Comparison of ENCODE assay signal across 8 cellular contexts in genomic region chr1:229258031-229258850, GRCh38. TPM values are rescaled to one million over a fixed set of nuclear protein-coding genes. Genes with fewer than 3 reads are reported as not detected.
DNase-seq lines count a peak whose midpoint lies in the region; ATAC-seq, FAIRE-seq and TF ChIP-seq lines count a peak whose summit lies in the region.

No MANE protein-coding gene starts in this region.

- intact Hi-C loops in A673 (cut with micrococcal nuclease; ENCODE audit: unreplicated experiment), result loop anchor here (1.0 to 5.0 kb wide), 5 partner anchors 195 to 1324 kb away; no protein-coding TSS in a partner anchor

- FAIRE-seq in GM12892 (lab: Jason Lieb, UNC) (peak; percentile 92), bronchial epithelial cell (lab: Jason Lieb, UNC) (no peak), keratinocyte (lab: Jason Lieb, UNC) (peak; percentile 84)

- dilution Hi-C loops in keratinocyte (cut with MboI; ENCODE audit: extremely low pct_ligation_motif_present, low sequenced_read_pairs), result no loop called here

- H3K4me3 ChIP-seq in A673 (ENCODE audit: low read depth, low read length, poor library complexity, severe bottlenecking) (no peak overlapping the region), bronchial epithelial cell (ENCODE audit: low read depth, low read length) (no peak overlapping the region), keratinocyte (ENCODE audit: control insufficient read depth in 2 of 3, extremely low read depth in 1 of 3, insufficient read depth in 2 of 3, low read depth in 1 of 3, low read length in 3 of 3) (peak overlapping the region in 1 of 3 experiments; percentile 19)

- no peak for ATAC-seq in HG03354 (IDR thresholded peaks at IDR 0.05; ENCODE audit: poor library complexity, severe bottlenecking, unreplicated experiment)

- H3K27ac ChIP-seq in A673 (ENCODE audit: low read depth, low read length, poor library complexity, severe bottlenecking), result no peak overlapping the region
- H3K27ac ChIP-seq in VCaP, result peak overlapping the region; percentile 18; the same call in 1 of the 2 replicates
- no peak overlapping the region for H3K27ac ChIP-seq in keratinocyte (ENCODE audit: control insufficient read depth, insufficient read depth, low read length)

- H4K20me1 ChIP-seq in keratinocyte (ENCODE audit: control insufficient read depth, extremely low read depth, insufficient read depth, low read length), result no peaks in the 10 kb centered on the region

- TF ChIP-seq POLR2A in GM12892 (IDR thresholded peaks at IDR 0.05; ENCODE audit: low read depth, low read length), result no peak

- H3K4me2 ChIP-seq in keratinocyte (ENCODE audit: control insufficient read depth, extremely low read depth, insufficient read depth, low read depth, low read length), result peak overlapping the region; percentile 56

- TF ChIP-seq CTCF in A673 (conservative IDR thresholded peaks at IDR 0.05; ENCODE audit: low read depth, low read length), result peak; percentile 84
- peak; percentile 76 for TF ChIP-seq CTCF in VCaP (conservative IDR thresholded peaks at IDR 0.05)
- TF ChIP-seq CTCF in bronchial epithelial cell (IDR thresholded peaks at IDR 0.05; ENCODE audit: insufficient read depth, low read length, severe bottlenecking), result peak; percentile 62
- TF ChIP-seq CTCF in keratinocyte (optimal IDR thresholded peaks at IDR 0.05 in 1 of 3, IDR thresholded peaks at IDR 0.05 in 1 of 3, conservative IDR thresholded peaks at IDR 0.05 in 1 of 3; ENCODE audit: extremely low read depth in 1 of 3, insufficient read depth in 2 of 3, low read length in 3 of 3), result peak; percentile 59 to 76 (median 70)

- H3K36me3 ChIP-seq in A673 (ENCODE audit: insufficient read depth, low read length, poor library complexity, severe bottlenecking) (no peaks in the 10 kb centered on the region), bronchial epithelial cell (ENCODE audit: control insufficient read depth, insufficient read depth, low read length) (no peaks in the 10 kb centered on the region), keratinocyte (ENCODE audit: control insufficient read depth in 2 of 2, extremely low read depth in 1 of 2, insufficient read depth in 2 of 2, low read length in 2 of 2) (no peaks in the 10 kb centered on the region)

- H3K9me1 ChIP-seq in keratinocyte (ENCODE audit: control insufficient read depth, extremely low read depth, insufficient read depth, low read length), result no peaks in the 10 kb centered on the region

- POLR2A ChIA-PET in A673 (lab: Charles Lee; ENCODE audit: low non-redundant PET), result no interaction called here

- no peaks in the 10 kb centered on the region for H3K79me2 ChIP-seq in keratinocyte (ENCODE audit: control insufficient read depth, insufficient read depth, low read length)

- H3K9me3 ChIP-seq in A673 (ENCODE audit: low read depth, low read length, poor library complexity, severe bottlenecking) (no peaks in the 10 kb centered on the region), keratinocyte (ENCODE audit: control insufficient read depth, low read depth, low read length) (no peaks in the 10 kb centered on the region)

- peak; percentile 80 for DNase-seq in A673 (ENCODE audit: low spot score)
- DNase-seq in GM12892 (ENCODE audit: insufficient read length), result no peak
- peak; percentile 60 for DNase-seq in NCI-H2107 treated with DMSO at 0.1 percent for 48 hours (lab: John Stamatoyannopoulos, UW; ENCODE audit: unreplicated experiment)
- peak; percentile 60 for DNase-seq in bronchial epithelial cell (ENCODE audit: low read depth)
- DNase-seq in keratinocyte (ENCODE audit: low read depth, low spot score), result no peak
- DNase-seq in stimulated activated CD4-positive, alpha-beta T cell treated with anti-CD3 and anti-CD28 coated beads, Interleukin-2, amount 100 ng/mL, for 24 hours, result peak; percentile 60 to 75

- H3K9ac ChIP-seq in keratinocyte (ENCODE audit: control insufficient read depth, extremely low read depth, insufficient read depth, low read length), result no peak overlapping the region

- CTCF ChIA-PET in A673 (lab: Charles Lee), result interaction anchor here (1.0 to 1.7 kb wide), 3 partner anchors 224 to 256 kb away, joined by 3 to 16 read pairs (median 5); partner anchors contain the start of gene NUP133

- H3K4me1 ChIP-seq in A673 (ENCODE audit: insufficient read depth, low read length, poor library complexity, severe bottlenecking) (peaks cover 7% of the 10 kb centered on the region), keratinocyte (ENCODE audit: control insufficient read depth, extremely low read depth, insufficient read depth, low read length) (peaks cover 16% of the 10 kb centered on the region)

- H2AFZ ChIP-seq in keratinocyte (ENCODE audit: control insufficient read depth, low read length), result peak overlapping the region; percentile 45

- no TSS peak for BruUV-seq in A673 (replicated peaks; lab: Mats Ljungman, UMichigan)

- H3K27me3 ChIP-seq in A673 (replicated peaks; ENCODE audit: insufficient read depth, low read depth, low read length, poor library complexity), result no peaks in the 10 kb centered on the region
- H3K27me3 ChIP-seq in bronchial epithelial cell (ENCODE audit: control insufficient read depth, insufficient read depth, low read length), result no peaks in the 10 kb centered on the region
- H3K27me3 ChIP-seq in keratinocyte (ENCODE audit: control insufficient read depth, extremely low read depth, insufficient read depth, low read length), result no peaks in the 10 kb centered on the region

RNA-seq across cellular contexts. Expression of gene RAB4A, which starts 12.7 kb away (rescaled TPM):
- total RNA-seq in A673 (2021), result 46.5 and 51.6 TPM in 2 replicates
- polyA plus RNA-seq in GM12892 (2012; ENCODE audit: missing spikeins), result 24.2 TPM
- 33.4 and 39.0 TPM in 2 replicates for total RNA-seq in bronchial epithelial cell
- polyA plus RNA-seq in keratinocyte, result 27.7 to 54.7 TPM (median 42.0 TPM) in 3 replicates
- polyA plus RNA-seq in keratinocyte (2011; ENCODE audit: low read depth), result 61.7 TPM
- polyA plus RNA-seq in keratinocyte (2011; cell fraction: cytosol; rRNA removed), result 55.3 and 55.7 TPM in 2 replicates
- 11.5 and 15.5 TPM in 2 replicates for polyA plus RNA-seq in keratinocyte (2011; cell fraction: nucleus; rRNA removed)
- polyA plus RNA-seq in keratinocyte (2012; ENCODE audit: low replicate concordance), result 45.9 and 72.4 TPM in 2 replicates
- 2.3 to 15.1 TPM (median 5.9 TPM) in 3 replicates for polyA minus RNA-seq in keratinocyte
- polyA minus RNA-seq in keratinocyte (2011; cell fraction: cytosol; rRNA and poly(A)+ RNA removed), result 17.3 TPM
- polyA minus RNA-seq in keratinocyte (2011; cell fraction: nucleus; rRNA and poly(A)+ RNA removed), result 6.1 and 12.3 TPM in 2 replicates

Comparison
In these comparisons a context has a peak if more than half of its experiments do, and no peak if none do; other contexts are left out.
1. DNase-seq: peak in A673 (single experiment), NCI-H2107 treated with DMSO at 0.1 percent for 48 hours (single experiment), bronchial epithelial cell (single experiment) and stimulated activated CD4-positive, alpha-beta T cell treated with anti-CD3 and anti-CD28 coated beads, Interleukin-2, amount 100 ng/mL, for 24 hours (2 of 2); none in GM12892 (single experiment) and keratinocyte (single experiment).
2. Peak in every context shown above with its lines, with median percentiles within 50 percentile points of each other: CTCF ChIP-seq.